ENCODE assay signal across 1 cellular context in genomic region chr7:103657474-103657894, GRCh38.
TF ChIP-seq lines count a peak whose summit lies in the region.

No MANE protein-coding gene starts in this region.

TF ChIP-seq in HepG2, 621 proteins besides CTCF, POLR2A, EP300 and RAD21 (continued from another document):
- no peak for TF ChIP-seq RXRB (CRISPR knock-in tag; IDR thresholded peaks at IDR 0.05; ENCODE audit: borderline replicate concordance)
- no peak for TF ChIP-seq SNAPC5 (CRISPR knock-in tag; IDR thresholded peaks at IDR 0.05; ENCODE audit: borderline replicate concordance)
- TF ChIP-seq ZSCAN22 (CRISPR knock-in tag; IDR thresholded peaks at IDR 0.05) = no peak
- TF ChIP-seq PCBP2 (optimal IDR thresholded peaks at IDR 0.05; ENCODE audit: low read depth, low read length, poor library complexity, severe bottlenecking) = no peak
- TF ChIP-seq HNRNPL (IDR thresholded peaks at IDR 0.05; ENCODE audit: low read depth, low read length) = no peak
- TF ChIP-seq ZBTB44 (CRISPR knock-in tag; IDR thresholded peaks at IDR 0.05) = no peak
- no peak for TF ChIP-seq TP53 (CRISPR knock-in tag; conservative IDR thresholded peaks at IDR 0.05)
- TF ChIP-seq MAF1 (CRISPR knock-in tag; IDR thresholded peaks at IDR 0.05; ENCODE audit: borderline replicate concordance) = no peak
- TF ChIP-seq ZNF841 (CRISPR knock-in tag; IDR thresholded peaks at IDR 0.05; ENCODE audit: borderline replicate concordance) = no peak
- no peak for TF ChIP-seq PCBP1 (IDR thresholded peaks at IDR 0.05; ENCODE audit: borderline replicate concordance, low read depth, low read length)
- TF ChIP-seq NCOR1 (IDR thresholded peaks at IDR 0.05; ENCODE audit: borderline replicate concordance, low read length) = no peak
- no peak for TF ChIP-seq NONO (IDR thresholded peaks at IDR 0.05)
- TF ChIP-seq NONO (CRISPR knock-in tag; conservative IDR thresholded peaks at IDR 0.05) = no peak
- TF ChIP-seq FIP1L1 (IDR thresholded peaks at IDR 0.05; ENCODE audit: borderline replicate concordance, insufficient read depth, low read depth, low read length) = no peak
